In the genomic region with DNA sequence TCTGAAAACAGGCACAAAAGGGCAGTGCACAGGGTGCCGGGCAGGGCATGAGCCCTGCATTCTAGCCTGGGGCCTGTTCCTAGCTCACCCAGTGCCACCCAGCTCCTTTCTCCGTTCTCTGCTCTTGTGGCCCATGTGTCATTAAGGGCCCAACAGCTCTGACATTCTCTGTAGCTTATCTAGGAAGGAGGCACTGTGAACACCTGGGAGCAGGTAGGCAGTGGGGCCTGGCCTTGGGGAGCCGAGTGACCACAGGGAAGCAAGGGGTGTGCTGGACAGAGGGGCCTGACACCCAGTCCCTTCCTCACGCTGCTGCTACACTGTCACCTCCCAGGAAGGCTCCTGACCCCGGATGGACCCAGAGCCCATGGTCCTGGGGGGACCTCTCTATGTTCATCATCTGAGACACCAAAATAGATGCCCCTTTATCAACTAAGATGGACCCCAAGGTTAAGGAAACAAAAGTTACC, we compare ENCODE assay signal across 1 cellular context.
TF ChIP-seq lines count a peak whose summit lies in the region.

No MANE protein-coding gene starts in this region.

TF ChIP-seq in HEK293T, 16 proteins besides CTCF, POLR2A, EP300 and RAD21 (continued from another document):
- TF ChIP-seq PKNOX1 (IDR thresholded peaks at IDR 0.05) (no peak), BHLHE40 (IDR thresholded peaks at IDR 0.05; ENCODE audit: borderline replicate concordance) (no peak), L3MBTL2 (conservative IDR thresholded peaks at IDR 0.05) (no peak), ARNT (IDR thresholded peaks at IDR 0.05) (no peak), SUZ12 (IDR thresholded peaks at IDR 0.05) (no peak), CTBP1 (IDR thresholded peaks at IDR 0.05; ENCODE audit: borderline replicate concordance) (no peak)
